8 cellular contexts compared by ENCODE assay signal in the genomic region with DNA sequence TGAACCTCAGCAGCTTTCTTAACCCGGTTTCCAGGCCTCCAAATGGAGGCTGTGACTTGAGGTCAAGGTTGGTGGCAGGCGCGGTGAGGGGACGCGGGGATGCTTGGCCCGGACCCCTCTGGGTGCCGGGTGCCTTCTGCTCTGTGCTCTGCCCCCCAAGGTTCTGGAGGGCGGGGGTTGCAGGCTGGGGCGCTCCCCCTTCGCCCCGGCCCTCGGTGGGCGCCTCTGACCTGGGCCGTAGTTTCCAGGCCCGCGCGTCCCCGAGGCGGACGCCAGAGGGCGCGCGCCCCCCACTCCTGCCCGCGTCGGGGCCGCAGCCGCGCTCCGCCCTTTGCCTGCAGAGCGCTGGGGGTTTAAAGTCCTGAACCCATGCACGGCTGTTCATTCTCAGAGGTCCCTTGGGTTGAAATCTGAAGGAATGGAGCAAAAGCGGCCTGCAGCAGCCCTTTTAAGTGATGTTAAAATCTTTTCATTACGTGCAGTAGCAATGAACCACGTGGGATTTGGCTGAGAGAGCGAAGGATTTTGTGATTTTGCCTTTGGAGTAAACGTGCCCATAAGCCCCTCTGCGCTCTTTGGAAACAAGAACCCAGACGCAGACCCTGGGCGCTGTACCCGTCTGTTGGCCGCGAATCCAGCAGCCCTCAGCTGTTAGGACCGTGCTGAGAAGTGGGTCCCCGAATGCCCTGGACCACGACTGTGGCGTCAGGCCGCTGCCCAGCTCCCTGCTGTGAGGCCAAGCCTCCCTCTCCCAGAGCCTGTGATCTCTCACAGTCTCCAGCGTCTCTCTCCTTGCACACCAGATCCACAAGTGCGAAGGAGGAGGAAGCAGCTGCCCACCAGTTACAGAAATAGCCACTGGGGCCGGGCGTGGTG.
A peak's percentile ranks its signal among the peaks of the same experiment; 100 is the strongest.
DNase-seq lines count a peak whose midpoint lies in the region; ATAC-seq and TF ChIP-seq lines count a peak whose summit lies in the region.

No MANE protein-coding gene starts in this region.

- TF ChIP-seq POLR2A in sigmoid colon (IDR thresholded peaks at IDR 0.05): no peak

- H3K9me3 ChIP-seq in sigmoid colon: no peaks in the 10 kb centered on the region

- TF ChIP-seq CTCF in HFF-Myc (IDR thresholded peaks at IDR 0.05; ENCODE audit: low read depth, low read length, missing control alignments) (peak; percentile 74), foreskin keratinocyte (conservative IDR thresholded peaks at IDR 0.05) (peak; percentile 63), sigmoid colon (IDR thresholded peaks at IDR 0.05) (peak in 2 of 4 experiments; percentile 36 to 79)

- ATAC-seq in foreskin keratinocyte (peak; percentile 44), GM18858 (IDR thresholded peaks at IDR 0.05; ENCODE audit: unreplicated experiment) (no peak)

- no peaks in the 10 kb centered on the region for H3K27me3 ChIP-seq in foreskin keratinocyte
- peaks cover 0 to 12% (median 0%) of the 10 kb centered on the region in 3 donors for H3K27me3 ChIP-seq in sigmoid colon

- DNase-seq in activated CD4-positive, alpha-beta T cell treated with anti-CD3 and anti-CD28 coated beads, Interleukin-2, amount 10 ng/mL, durations not matched to agents 24 days and 14 days: peak; percentile 67
- no peak for DNase-seq in activated CD4-positive, alpha-beta T cell treated with anti-CD3 and anti-CD28 coated beads for 4 hours
- DNase-seq in HFF-Myc (ENCODE audit: extremely low read depth, low read depth) (no peak), RPMI8226 (peak; percentile 57), foreskin keratinocyte (no peak), retina (peak; percentile 89), sigmoid colon (no peak)

- H3K4me1 Mint-ChIP-seq in activated CD4-positive, alpha-beta T cell treated with anti-CD3 and anti-CD28 coated beads, Interleukin-2, amount 10 ng/mL, durations not matched to agents 24 days and 14 days: no peaks in the 10 kb centered on the region

- H3K27ac ChIP-seq in foreskin keratinocyte (no peak overlapping the region), sigmoid colon (no peak overlapping the region)

- no peak overlapping the region for H3K4me3 Mint-ChIP-seq in activated CD4-positive, alpha-beta T cell treated with anti-CD3 and anti-CD28 coated beads, Interleukin-2, amount 10 ng/mL, durations not matched to agents 24 days and 14 days

- H3K27me3 Mint-ChIP-seq in activated CD4-positive, alpha-beta T cell treated with anti-CD3 and anti-CD28 coated beads, Interleukin-2, amount 10 ng/mL, durations not matched to agents 24 days and 14 days: no peaks in the 10 kb centered on the region

- no peaks in the 10 kb centered on the region for H3K9me3 Mint-ChIP-seq in activated CD4-positive, alpha-beta T cell treated with anti-CD3 and anti-CD28 coated beads, Interleukin-2, amount 10 ng/mL, durations not matched to agents 24 days and 14 days

- H3K36me3 ChIP-seq in sigmoid colon: no peaks in the 10 kb centered on the region

- no peak for TF ChIP-seq EP300 in sigmoid colon (IDR thresholded peaks at IDR 0.05)

- intact Hi-C loops in activated CD4-positive, alpha-beta T cell treated with anti-CD3 and anti-CD28 coated beads, Interleukin-2, amount 10 ng/mL, durations not matched to agents 24 days and 14 days (cut with micrococcal nuclease): no loop called here
- intact Hi-C loops in sigmoid colon (cut with DNase I): no loop called here

- no peak overlapping the region for H3K27ac Mint-ChIP-seq in activated CD4-positive, alpha-beta T cell treated with anti-CD3 and anti-CD28 coated beads, Interleukin-2, amount 10 ng/mL, durations not matched to agents 24 days and 14 days

- H3K4me3 ChIP-seq in HFF-Myc (replicated peaks; ENCODE audit: low read depth, low read length) (no peak overlapping the region), sigmoid colon (no peak overlapping the region)

- no peaks in the 10 kb centered on the region for H3K36me3 Mint-ChIP-seq in activated CD4-positive, alpha-beta T cell treated with anti-CD3 and anti-CD28 coated beads, Interleukin-2, amount 10 ng/mL, durations not matched to agents 24 days and 14 days (ENCODE audit: low read depth)

- H3K4me1 ChIP-seq in foreskin keratinocyte (no peaks in the 10 kb centered on the region), sigmoid colon (no peaks in the 10 kb centered on the region)

- 34 to 38% methylated on average over 52 of the region's 52 CpGs for WGBS in sigmoid colon, 2 donors

Comparison
In these comparisons a context has a peak if more than half of its experiments do, and no peak if none do; other contexts are left out.
1. DNase-seq: peak in activated CD4-positive, alpha-beta T cell treated with anti-CD3 and anti-CD28 coated beads, Interleukin-2, amount 10 ng/mL, durations not matched to agents 24 days and 14 days (single experiment), RPMI8226 (single experiment) and retina (single experiment); none in activated CD4-positive, alpha-beta T cell treated with anti-CD3 and anti-CD28 coated beads for 4 hours (0 of 2), HFF-Myc (single experiment), foreskin keratinocyte (0 of 2) and sigmoid colon (single experiment).